Comparison of ENCODE assay signal across 17 cellular contexts in genomic region chr1:10607228-10607627, GRCh38.
A peak's percentile ranks its signal among the peaks of the same experiment; 100 is the strongest.
DNase-seq lines count a peak whose midpoint lies in the region; ATAC-seq and TF ChIP-seq lines count a peak whose summit lies in the region.
"Had no signal": no experiment of that assay in that cellular context is flagged by ENCODE, and none has a peak within 500 bp of the region (broad histone marks: within the 10 kb centered on the region; RNA-seq: fewer than 3 reads in every experiment).

No MANE protein-coding gene starts in this region.

- H3K36me3 ChIP-seq in IMR-90 (ENCODE audit: control insufficient read depth, insufficient read depth, low read length), result peaks cover 4% of the 10 kb centered on the region; the same call in 1 of the 2 replicates
- H3K36me3 ChIP-seq: HAP-1 had no signal

- H3K18ac ChIP-seq in IMR-90 (ENCODE audit: low read depth, low read length), result no peak overlapping the region

- intact Hi-C loops in IMR-90 (cut with micrococcal nuclease) (no loop called here), natural killer cell (cut with micrococcal nuclease) (no loop called here)

- no peak overlapping the region for H3K23ac ChIP-seq in IMR-90 (ENCODE audit: low read depth, low read length)

- TF ChIP-seq RAD21 in IMR-90 (IDR thresholded peaks at IDR 0.05; ENCODE audit: low read length), result no peak

- H4K91ac ChIP-seq in IMR-90 (ENCODE audit: insufficient read depth, low read depth, low read length), result no peak overlapping the region

- no CpG with 5 or more reads among the region's 3 CpGs for WGBS in IMR-90 (ENCODE audit: extremely low coverage in 2 of 2, insufficient read length in 1 of 2), 2 experiments

- no peak overlapping the region for H3K14ac ChIP-seq in IMR-90 (replicated peaks; ENCODE audit: low read depth, low read length)

- no peak overlapping the region for H3K4ac ChIP-seq in IMR-90 (ENCODE audit: low read depth, low read length)

- no peak overlapping the region for H2AFZ ChIP-seq in IMR-90 (replicated peaks; ENCODE audit: low read length, poor library complexity)

- H3K4me2 ChIP-seq in IMR-90 (ENCODE audit: low read depth, low read length), result no peak overlapping the region

- peaks cover 10% of the 10 kb centered on the region; the same call in 1 of the 2 replicates for H3K9me1 ChIP-seq in IMR-90 (ENCODE audit: insufficient read depth, low read length)

- H4K20me1 ChIP-seq in IMR-90 (ENCODE audit: insufficient read depth, low read length), result peaks cover 3% of the 10 kb centered on the region; the same call in 1 of the 2 replicates

- dilution Hi-C loops in IMR-90 (cut with HindIII; ENCODE audit: low sequenced_read_pairs, unreplicated experiment), result no loop called here

- H3K27me3 Mint-ChIP-seq in natural killer cell (ENCODE audit: low read depth in 2 of 2), result no peaks in the 10 kb centered on the region
- H3K27me3 Mint-ChIP-seq: B cell; CD4-positive, alpha-beta T cell had no signal

- peak overlapping the region; percentile 5 for H2BK5ac ChIP-seq in IMR-90 (ENCODE audit: low read depth, low read length, poor library complexity, severe bottlenecking)

- in situ Hi-C loops in IMR-90 (cut with MboI; ENCODE audit: low sequenced_read_pairs), result no loop called here

- no peak overlapping the region for H3K27ac ChIP-seq in AG04450 (ENCODE audit: low read depth, low read length)
- no peak overlapping the region for H3K27ac ChIP-seq in IMR-90 (ENCODE audit: insufficient read depth, low read length)
- H3K27ac ChIP-seq: HL-60 had no signal

- POLR2A ChIA-PET in AG04450 (lab: Yijun Ruan, JAX), result interaction anchor here (1.1 kb wide), 1 partner anchor 56 kb away, joined by 3 read pairs; no protein-coding TSS in a partner anchor
- POLR2A ChIA-PET in IMR-90 (lab: Charles Lee; ENCODE audit: unreplicated experiment), result no interaction called here

- no peak overlapping the region for H2BK20ac ChIP-seq in IMR-90 (ENCODE audit: low read depth, low read length)

- no peaks in the 10 kb centered on the region for H3K27me3 ChIP-seq in AG04450 (ENCODE audit: control insufficient read depth, insufficient read depth, low read length)
- no peaks in the 10 kb centered on the region for H3K27me3 ChIP-seq in IMR-90 (ENCODE audit: control insufficient read depth, insufficient read depth, low read length)

- peak overlapping the region in 1 of 2 donors; percentile 24 for H3K27ac Mint-ChIP-seq in natural killer cell
- H3K27ac Mint-ChIP-seq: B cell; CD4-positive, alpha-beta T cell; HFFc6 had no signal

- ATAC-seq in IMR-90 (ENCODE audit: low read depth) (peak; percentile 83), GM21526 (IDR thresholded peaks at IDR 0.05; ENCODE audit: low FRiP score, unreplicated experiment) (no peak), natural killer cell (no peak), GM18498 (IDR thresholded peaks at IDR 0.05; ENCODE audit: unreplicated experiment) (no peak)
- ATAC-seq: GM12878 had no signal

- no peak overlapping the region for H3K9ac ChIP-seq in IMR-90 (ENCODE audit: low read depth, low read length)

- H3K4me1 Mint-ChIP-seq in natural killer cell, result no peaks in the 10 kb centered on the region
- H3K4me1 Mint-ChIP-seq: B cell had no signal

- H3K4me3 Mint-ChIP-seq in natural killer cell, result no peak overlapping the region
- H3K4me3 Mint-ChIP-seq: B cell; CD4-positive, alpha-beta T cell; HFFc6 had no signal

- no peak overlapping the region for H2BK120ac ChIP-seq in IMR-90 (ENCODE audit: low read depth, low read length)

- H3K36me3 Mint-ChIP-seq in natural killer cell, result no peaks in the 10 kb centered on the region

- no peak for TF ChIP-seq CTCF in AG04450 (IDR thresholded peaks at IDR 0.05; ENCODE audit: low read depth, low read length)
- TF ChIP-seq CTCF in IMR-90 (conservative IDR thresholded peaks at IDR 0.05; ENCODE audit: low read depth, low read length), result no peak
- no peak for TF ChIP-seq CTCF in choroid plexus epithelial cell (conservative IDR thresholded peaks at IDR 0.05; ENCODE audit: low read depth, low read length)
- no peak for TF ChIP-seq CTCF in natural killer cell (IDR thresholded peaks at IDR 0.05)

- H2BK15ac ChIP-seq in IMR-90 (ENCODE audit: low read depth, low read length), result no peak overlapping the region

- no peak overlapping the region for H4K5ac ChIP-seq in IMR-90 (ENCODE audit: low read depth, low read length)

- H3K79me1 ChIP-seq in IMR-90 (ENCODE audit: low read depth in 1 of 2, low read length in 2 of 2), result peaks cover 5 to 12% of the 10 kb centered on the region in 2 experiments; a peak in 3 of 4 replicates

- no peaks in the 10 kb centered on the region for H3K9me3 Mint-ChIP-seq in natural killer cell
- H3K9me3 Mint-ChIP-seq: CD4-positive, alpha-beta T cell; HFFc6 had no signal

- CTCF ChIA-PET in AG04450 (lab: Charles Lee) (no interaction called here), IMR-90 (lab: Yijun Ruan, JAX) (interaction anchor here (1.4 kb wide), 1 partner anchor 11 kb away, joined by 3 read pairs; no protein-coding TSS in a partner anchor)

- H3K56ac ChIP-seq in IMR-90 (ENCODE audit: extremely low read depth, insufficient read depth, low read length), result no peak overlapping the region

- 0 out of 2 replicates have a peak, but pooled peaks cover 1% of the 10 kb centered on the region for H3K4me1 ChIP-seq in IMR-90 (ENCODE audit: control insufficient read depth, insufficient read depth, low read length)

- no peak overlapping the region for H2AK5ac ChIP-seq in IMR-90 (ENCODE audit: low read depth, low read length)

- no peak overlapping the region for H2AK9ac ChIP-seq in IMR-90 (replicated peaks; ENCODE audit: low read depth, low read length, poor library complexity)

- DNase-seq in AG04450 (ENCODE audit: low read depth, low spot score) (peak; percentile 70), IMR-90 (peak; percentile 90), choroid plexus epithelial cell (ENCODE audit: low read depth) (peak; percentile 30), iris pigment epithelial cell (ENCODE audit: low read depth) (peak; percentile 47), GOT3 (lab: John Stamatoyannopoulos, UW) (no peak), natural killer cell (no peak)
- DNase-seq: ACHN; C1 segment of cervical spinal cord; CD4-positive, alpha-beta T cell; DMS79; HFFc6 had no signal

- TF ChIP-seq POLR2A in IMR-90 (IDR thresholded peaks at IDR 0.05; ENCODE audit: low read depth, low read length), result no peak

- no peak overlapping the region for H4K8ac ChIP-seq in IMR-90 (ENCODE audit: low read depth in 2 of 2, low read length in 2 of 2)

- no TSS peak for BruUV-seq in IMR-90 (replicated peaks; lab: Mats Ljungman, UMichigan)

- H3K9me3 ChIP-seq in AG04450 (ENCODE audit: control insufficient read depth, insufficient read depth, low read length), result no peaks in the 10 kb centered on the region; the same call in 1 of the 2 replicates
- H3K9me3 ChIP-seq in IMR-90 (ENCODE audit: control insufficient read depth, insufficient read depth, low read length), result no peaks in the 10 kb centered on the region
- H3K9me3 ChIP-seq: HAP-1 had no signal

- no peak overlapping the region for H3K4me3 ChIP-seq in AG04450 (ENCODE audit: low read depth, low read length)
- H3K4me3 ChIP-seq in IMR-90 (ENCODE audit: insufficient read depth, low read depth, low read length), result no peak overlapping the region
- no peak overlapping the region for H3K4me3 ChIP-seq in choroid plexus epithelial cell (ENCODE audit: low read depth, low read length)
- H3K4me3 ChIP-seq: GM12878, HAP-1 had no signal

TF ChIP-seq in IMR-90, 13 proteins besides CTCF, POLR2A, EP300 and RAD21:
- TF ChIP-seq SMC3 (IDR thresholded peaks at IDR 0.05; ENCODE audit: low read depth, low read length) (no peak), CEBPB (IDR thresholded peaks at IDR 0.05; ENCODE audit: low read depth, low read length) (peak; percentile 90)

Comparison
In these comparisons a context has a peak if more than half of its experiments do, and no peak if none do; other contexts are left out.
1. DNase-seq: peak in AG04450 (single experiment), IMR-90 (single experiment), choroid plexus epithelial cell (single experiment) and iris pigment epithelial cell (single experiment); none in GOT3 (single experiment) and natural killer cell (single experiment).